32 cellular contexts compared by ENCODE assay signal in the genomic region with DNA sequence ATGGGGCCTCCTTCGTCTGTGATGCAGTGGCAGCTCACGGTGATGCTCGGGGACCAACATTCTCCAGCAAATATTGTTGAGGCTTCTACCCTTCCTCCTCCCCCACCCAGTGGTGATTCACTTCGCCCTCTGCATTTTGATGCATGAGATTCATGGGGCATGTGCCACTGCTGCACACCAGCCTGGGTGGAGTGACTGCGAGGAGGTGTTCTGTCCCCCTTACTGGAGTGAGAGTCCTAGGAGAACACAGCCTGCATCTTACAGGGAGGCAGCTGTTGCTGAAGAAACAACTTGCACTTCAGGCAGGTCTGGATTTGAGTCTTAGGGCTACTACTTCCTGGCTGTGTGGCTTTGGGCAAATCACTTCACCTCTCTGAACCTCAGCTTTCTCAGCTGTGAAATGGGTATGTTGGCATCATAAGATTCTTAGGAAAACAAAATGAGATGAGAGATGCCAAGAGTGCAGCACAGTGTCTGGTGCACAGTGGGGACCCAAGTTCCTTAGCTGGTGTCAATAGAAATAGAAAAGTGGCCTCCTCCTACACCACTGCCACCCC. TPM values are rescaled to one million over a fixed set of nuclear protein-coding genes. Genes with fewer than 3 reads are reported as not detected.
"Had no signal": no experiment of that assay in that cellular context is flagged by ENCODE, and none has a peak within 500 bp of the region (broad histone marks: within the 10 kb centered on the region; RNA-seq: fewer than 3 reads in every experiment).

No MANE protein-coding gene starts in this region.

- H3K9me3 Mint-ChIP-seq: activated naive CD4-positive, alpha-beta T cell treated with anti-CD3 and anti-CD28 coated beads, Interleukin-2, amount 10 ng/mL, durations not matched to agents 7 days and 5 days; activated naive CD8-positive, alpha-beta T cell treated with anti-CD3 and anti-CD28 coated beads, Interleukin-2, amount 10 ng/mL, durations not matched to agents 7 days and 5 days; T-helper 2 cell treated with Interferon-gamma antibody and Interleukin-4, amounts not matched to agents 5 μg/mL and 100 μg/mL, for 36 hours had no signal

- H3K4me1 Mint-ChIP-seq: activated CD4-positive, alpha-beta T cell treated with anti-CD3 and anti-CD28 coated beads for 36 hours had no signal

- H3K36me3 ChIP-seq: ascending aorta, neural progenitor cell, right atrium auricular region, transverse colon, vagina had no signal

- H3K4me1 ChIP-seq: ascending aorta, parathyroid adenoma, testis, vagina had no signal

- H3K4me3 ChIP-seq: ascending aorta, gastroesophageal sphincter, hepatocyte, neural progenitor cell, right atrium auricular region, testis, transverse colon, vagina had no signal

- H3K4me3 Mint-ChIP-seq: activated B cell treated with CpG ODN at 0.5 μM for 24 hours; activated CD4-positive, alpha-beta T cell treated with anti-CD3 and anti-CD28 coated beads for 36 hours; activated CD8-positive, alpha-beta memory T cell treated with anti-CD3 and anti-CD28 coated beads, Interleukin-2, amount 10 ng/mL, durations not matched to agents 7 days and 5 days; activated CD8-positive, alpha-beta T cell treated with anti-CD3 and anti-CD28 coated beads, Interleukin-2, amount 10 ng/mL, durations not matched to agents 7 days and 5 days; activated naive CD4-positive, alpha-beta T cell treated with anti-CD3 and anti-CD28 coated beads, Interleukin-2, amount 10 ng/mL, durations not matched to agents 7 days and 5 days; activated naive CD8-positive, alpha-beta T cell treated with anti-CD3 and anti-CD28 coated beads, Interleukin-2, amount 10 ng/mL, durations not matched to agents 7 days and 5 days; brain; naive thymus-derived CD4-positive, alpha-beta T cell; neural progenitor cell; T-helper 2 cell treated with Interferon-gamma antibody and Interleukin-4, amounts not matched to agents 5 μg/mL and 100 μg/mL, for 36 hours had no signal

- H3K27ac ChIP-seq: ascending aorta, gastroesophageal sphincter, hepatocyte, neural progenitor cell, parathyroid adenoma, right atrium auricular region, testis, transverse colon, vagina had no signal

- H3K9me3 ChIP-seq: testis had no signal

- H3K36me3 Mint-ChIP-seq: activated CD8-positive, alpha-beta memory T cell treated with anti-CD3 and anti-CD28 coated beads, Interleukin-2, amount 10 ng/mL, durations not matched to agents 7 days and 5 days; activated naive CD4-positive, alpha-beta T cell treated with anti-CD3 and anti-CD28 coated beads, Interleukin-2, amount 10 ng/mL, durations not matched to agents 7 days and 5 days; activated naive CD8-positive, alpha-beta T cell treated with anti-CD3 and anti-CD28 coated beads, Interleukin-2, amount 10 ng/mL, durations not matched to agents 7 days and 5 days; neural progenitor cell had no signal

- H3K27ac Mint-ChIP-seq: activated B cell treated with CpG ODN at 0.5 μM for 24 hours; activated CD4-positive, alpha-beta T cell treated with anti-CD3 and anti-CD28 coated beads for 36 hours; activated CD8-positive, alpha-beta memory T cell treated with anti-CD3 and anti-CD28 coated beads, Interleukin-2, amount 10 ng/mL, durations not matched to agents 7 days and 5 days; activated CD8-positive, alpha-beta T cell treated with anti-CD3 and anti-CD28 coated beads, Interleukin-2, amount 10 ng/mL, durations not matched to agents 7 days and 5 days; activated naive CD4-positive, alpha-beta T cell treated with anti-CD3 and anti-CD28 coated beads, Interleukin-2, amount 10 ng/mL, durations not matched to agents 7 days and 5 days; activated naive CD8-positive, alpha-beta T cell treated with anti-CD3 and anti-CD28 coated beads, Interleukin-2, amount 10 ng/mL, durations not matched to agents 7 days and 5 days; brain; naive thymus-derived CD4-positive, alpha-beta T cell; neural progenitor cell; T-helper 2 cell treated with Interferon-gamma antibody and Interleukin-4, amounts not matched to agents 5 μg/mL and 100 μg/mL, for 36 hours had no signal

- H3K27me3 ChIP-seq: ascending aorta, testis had no signal

- ATAC-seq: activated CD4-positive, alpha-beta T cell treated with anti-CD3 and anti-CD28 coated beads for 36 hours; activated CD8-positive, alpha-beta memory T cell treated with anti-CD3 and anti-CD28 coated beads, Interleukin-2, amount 10 ng/mL, durations not matched to agents 7 days and 5 days; activated CD8-positive, alpha-beta T cell treated with anti-CD3 and anti-CD28 coated beads, Interleukin-2, amount 10 ng/mL, durations not matched to agents 7 days and 5 days; gastroesophageal sphincter; naive thymus-derived CD4-positive, alpha-beta T cell; stimulated activated naive CD8-positive, alpha-beta T cell treated with anti-CD3 and anti-CD28 coated beads, Interleukin-15, Interleukin-2, amounts not matched to agents 100 U/mL and 50 U/mL, for 24 hours had no signal

- DNase-seq: activated B cell treated with CpG ODN at 0.5 μM for 24 hours; activated CD4-positive, alpha-beta T cell treated with anti-CD3 and anti-CD28 coated beads for 36 hours; activated CD8-positive, alpha-beta memory T cell treated with anti-CD3 and anti-CD28 coated beads, Interleukin-2, amount 10 ng/mL, durations not matched to agents 7 days and 5 days; activated CD8-positive, alpha-beta T cell treated with anti-CD3 and anti-CD28 coated beads, Interleukin-2, amount 10 ng/mL, durations not matched to agents 7 days and 5 days; activated gamma-delta T cell; activated naive CD4-positive, alpha-beta T cell treated with anti-CD3 and anti-CD28 coated beads, Interleukin-2, amount 10 ng/mL, durations not matched to agents 7 days and 5 days; activated naive CD8-positive, alpha-beta T cell treated with anti-CD3 and anti-CD28 coated beads, Interleukin-2, amount 10 ng/mL, durations not matched to agents 7 days and 5 days; caudate nucleus; islet precursor cell; midbrain; naive thymus-derived CD4-positive, alpha-beta T cell; occipital lobe; stimulated activated CD4-positive, alpha-beta T cell treated with anti-CD3 and anti-CD28 coated beads, Interleukin-12 subunit alpha, Interleukin-12 subunit beta, amount 100 ng/mL, for 4 hours; stimulated activated CD4-positive, alpha-beta T cell treated with anti-CD3 and anti-CD28 coated beads, Interleukin-4, amount 100 ng/mL, for 1 hour; stimulated activated naive CD8-positive, alpha-beta T cell treated with anti-CD3 and anti-CD28 coated beads, Interleukin-15, Interleukin-2, amounts not matched to agents 100 U/mL and 50 U/mL, for 24 hours; testis; transverse colon had no signal

RNA-seq across cellular contexts. Expression of a gene that starts 10.2 kb away (rescaled TPM):
- total RNA-seq: ascending aorta, fibroblast of villous mesenchyme had no signal
- polyA plus RNA-seq: naive thymus-derived CD4-positive, alpha-beta T cell had no signal

RNA-seq across cellular contexts. Expression of a gene that starts 24.7 kb away (rescaled TPM):
- total RNA-seq: activated B cell treated with CpG ODN at 0.5 μM for 24 hours; activated CD4-positive, alpha-beta T cell treated with anti-CD3 and anti-CD28 coated beads for 36 hours; activated CD8-positive, alpha-beta memory T cell treated with anti-CD3 and anti-CD28 coated beads, Interleukin-2, amount 10 ng/mL, durations not matched to agents 7 days and 5 days; activated CD8-positive, alpha-beta T cell treated with anti-CD3 and anti-CD28 coated beads, Interleukin-2, amount 10 ng/mL, durations not matched to agents 7 days and 5 days; activated naive CD8-positive, alpha-beta T cell treated with anti-CD3 and anti-CD28 coated beads, Interleukin-2, amount 10 ng/mL, durations not matched to agents 7 days and 5 days; ascending aorta; endothelial cell of umbilical vein; fibroblast of lung; fibroblast of villous mesenchyme; gastroesophageal sphincter; hepatocyte; lower leg skin; naive thymus-derived CD4-positive, alpha-beta T cell; occipital lobe; pulmonary artery endothelial cell; right atrium auricular region; testis; transverse colon; vagina had no signal
- polyA plus RNA-seq: endothelial cell of umbilical vein; esophagus; fibroblast of lung; hepatocyte; naive thymus-derived CD4-positive, alpha-beta T cell had no signal
